19 cellular contexts compared by ENCODE assay signal in genomic region chr13:20145521-20145920, GRCh38. TPM values are rescaled to one million over a fixed set of nuclear protein-coding genes. Genes with fewer than 3 reads are reported as not detected.
"Had no signal": no experiment of that assay in that cellular context is flagged by ENCODE, and none has a peak within 500 bp of the region (broad histone marks: within the 10 kb centered on the region; RNA-seq: fewer than 3 reads in every experiment).

No MANE protein-coding gene starts in this region.

- H3K4me1 ChIP-seq: SJSA1 had no signal

- H3K36me3 ChIP-seq: SJSA1 had no signal

- H3K9me3 ChIP-seq: SJSA1 had no signal

- DNase-seq: KBM-7, NCI-H1092, NCI-H1105 treated with DMSO at 0.1 percent for 48 hours, NCI-H1417 treated with DMSO at 0.1 percent for 48 hours, NCI-H146, NCI-H1694 treated with DMSO at 0.1 percent for 48 hours, NCI-H1930, NCI-H2081, NCI-H2107, NCI-H2227 treated with DMSO at 0.1 percent for 48 hours, NCI-H524, NCI-H526 treated with DMSO at 0.1 percent for 48 hours, NCI-H748 treated with DMSO at 0.1 percent for 48 hours, Right ventricle myocardium superior, RPMI8226, SIG-M5 had no signal

- H3K4me3 ChIP-seq: SJSA1, SK-N-MC had no signal

- H3K27ac ChIP-seq: HL-60, SJSA1, SK-N-MC had no signal

- H3K27me3 ChIP-seq: SJSA1 had no signal

RNA-seq across cellular contexts. Expression of gene GJA3, which starts 15.3 kb away (rescaled TPM):
- total RNA-seq: SJSA1 had no signal

RNA-seq across cellular contexts. Expression of gene GJB2, which starts 47.2 kb away (rescaled TPM):
- total RNA-seq: SJSA1 had no signal
